In genomic region chr2:236673823-236674185, GRCh38 we compare ENCODE assay signal across 20 cellular contexts.
"Had no signal": no experiment of that assay in that cellular context is flagged by ENCODE, and none has a peak within 500 bp of the region (broad histone marks: within the 10 kb centered on the region; RNA-seq: fewer than 3 reads in every experiment).

No MANE protein-coding gene starts in this region.

- H3K36me3 Mint-ChIP-seq: activated naive CD4-positive, alpha-beta T cell treated with anti-CD3 and anti-CD28 coated beads, Interleukin-2, amount 50 U/mL, for 24 hours had no signal

- H3K27ac Mint-ChIP-seq: activated CD4-positive, alpha-beta T cell treated with anti-CD3 and anti-CD28 coated beads, Interleukin-2, amount 10 ng/mL, durations not matched to agents 7 days and 5 days; activated naive CD4-positive, alpha-beta T cell treated with anti-CD3 and anti-CD28 coated beads, Interleukin-2, amount 50 U/mL, for 24 hours had no signal

- H3K4me3 Mint-ChIP-seq: activated CD4-positive, alpha-beta T cell treated with anti-CD3 and anti-CD28 coated beads, Interleukin-2, amount 10 ng/mL, durations not matched to agents 7 days and 5 days; activated naive CD4-positive, alpha-beta T cell treated with anti-CD3 and anti-CD28 coated beads, Interleukin-2, amount 50 U/mL, for 24 hours had no signal

- ATAC-seq: body of pancreas, gastrocnemius medialis, left lobe of liver, sciatic nerve, upper lobe of right lung had no signal

- H3K4me1 Mint-ChIP-seq: activated CD4-positive, alpha-beta T cell treated with anti-CD3 and anti-CD28 coated beads, Interleukin-2, amount 10 ng/mL, durations not matched to agents 7 days and 5 days; activated naive CD4-positive, alpha-beta T cell treated with anti-CD3 and anti-CD28 coated beads, Interleukin-2, amount 50 U/mL, for 24 hours had no signal

- DNase-seq: activated CD4-positive, alpha-beta T cell treated with anti-CD3 and anti-CD28 coated beads, Interleukin-2, amount 10 ng/mL, durations not matched to agents 7 days and 5 days; activated CD4-positive, CD25-positive, alpha-beta regulatory T cell treated with anti-CD3 and anti-CD28 coated beads, Interleukin-2, amount 50 U/mL, for 72 hours; activated gamma-delta T cell; activated T-cell treated with anti-CD3 and anti-CD28 coated beads for 4 hours; anterior cingulate cortex; body of pancreas; effector CD8-positive, alpha-beta T cell; gastrocnemius medialis; mammary epithelial cell; nucleus accumbens; SJCRH30; small intestine; stimulated activated CD4-positive, alpha-beta T cell treated with anti-CD3 and anti-CD28 coated beads, Interleukin-15, amount 100 ng/mL, for 24 hours; stimulated activated naive CD4-positive, alpha-beta T cell; T-helper 1 cell; upper lobe of right lung; WERI-Rb-1 had no signal

- H3K9me3 Mint-ChIP-seq: activated CD4-positive, alpha-beta T cell treated with anti-CD3 and anti-CD28 coated beads, Interleukin-2, amount 10 ng/mL, durations not matched to agents 7 days and 5 days; activated naive CD4-positive, alpha-beta T cell treated with anti-CD3 and anti-CD28 coated beads, Interleukin-2, amount 50 U/mL, for 24 hours had no signal
